Comparison of ENCODE assay signal across 8 cellular contexts in genomic region chr7:114931656-114932011, GRCh38. TPM values are rescaled to one million over a fixed set of nuclear protein-coding genes. Genes with fewer than 3 reads are reported as not detected.
DNase-seq lines count a peak whose midpoint lies in the region; ATAC-seq and TF ChIP-seq lines count a peak whose summit lies in the region.

No MANE protein-coding gene starts in this region.

- TF ChIP-seq CTCF in nephron progenitor cell (IDR thresholded peaks at IDR 0.05) (no peak), glutamatergic neuron (IDR thresholded peaks at IDR 0.05; ENCODE audit: partially characterized antibody, unreplicated experiment) (no peak)

- ATAC-seq in HG03064 (IDR thresholded peaks at IDR 0.05; ENCODE audit: low read depth, unreplicated experiment), result peak; percentile 71
- peak; percentile 93 for ATAC-seq in stimulated activated naive CD8-positive, alpha-beta T cell treated with anti-CD3 and anti-CD28 coated beads, Interleukin-15, amount 100 ng/mL, for 72 hours

- peak; percentile 46 for DNase-seq in activated T-cell treated with anti-CD3 and anti-CD28 coated beads for 24 hours (ENCODE audit: low read depth)
- DNase-seq in activated T-cell treated with anti-CD3 and anti-CD28 coated beads, Interleukin-2, amount 50 U/mL, for 1 hour, result no peak
- peak; percentile 38 to 47 for DNase-seq in activated T-cell treated with anti-CD3 and anti-CD28 coated beads, Interleukin-2, amount 50 U/mL, for 48 hours
- DNase-seq in stimulated activated naive CD8-positive, alpha-beta T cell treated with anti-CD3 and anti-CD28 coated beads, Interleukin-15, amount 100 ng/mL, for 72 hours, result peak; percentile 47 to 50
- DNase-seq in nephron progenitor cell, result no peak
- no peak for DNase-seq in NCI-H1930 (lab: John Stamatoyannopoulos, UW)
- no peak for DNase-seq in glutamatergic neuron

- H3K4me1 Mint-ChIP-seq in stimulated activated naive CD8-positive, alpha-beta T cell treated with anti-CD3 and anti-CD28 coated beads, Interleukin-15, amount 100 ng/mL, for 72 hours, result peaks cover 61% of the 10 kb centered on the region
- H3K4me1 Mint-ChIP-seq in nephron progenitor cell (no peaks in the 10 kb centered on the region), glutamatergic neuron (ENCODE audit: low read depth, unreplicated experiment) (no peaks in the 10 kb centered on the region)

- H3K36me3 Mint-ChIP-seq in nephron progenitor cell (ENCODE audit: low read depth) (peaks cover 3% of the 10 kb centered on the region), glutamatergic neuron (ENCODE audit: unreplicated experiment) (no peaks in the 10 kb centered on the region)

- no peaks in the 10 kb centered on the region for H3K9me3 Mint-ChIP-seq in stimulated activated naive CD8-positive, alpha-beta T cell treated with anti-CD3 and anti-CD28 coated beads, Interleukin-15, amount 100 ng/mL, for 72 hours
- H3K9me3 Mint-ChIP-seq in nephron progenitor cell, result no peaks in the 10 kb centered on the region
- no peaks in the 10 kb centered on the region for H3K9me3 Mint-ChIP-seq in glutamatergic neuron (ENCODE audit: unreplicated experiment)

- H3K27me3 Mint-ChIP-seq in stimulated activated naive CD8-positive, alpha-beta T cell treated with anti-CD3 and anti-CD28 coated beads, Interleukin-15, amount 100 ng/mL, for 72 hours, result no peaks in the 10 kb centered on the region
- no peaks in the 10 kb centered on the region for H3K27me3 Mint-ChIP-seq in nephron progenitor cell (ENCODE audit: low read depth, poor library complexity)
- no peaks in the 10 kb centered on the region for H3K27me3 Mint-ChIP-seq in glutamatergic neuron (ENCODE audit: unreplicated experiment)

- peak overlapping the region; percentile 90 to 97 for H3K27ac Mint-ChIP-seq in stimulated activated naive CD8-positive, alpha-beta T cell treated with anti-CD3 and anti-CD28 coated beads, Interleukin-15, amount 100 ng/mL, for 72 hours
- H3K27ac Mint-ChIP-seq in nephron progenitor cell (no peak overlapping the region), glutamatergic neuron (ENCODE audit: unreplicated experiment) (no peak overlapping the region)

- peak overlapping the region in 1 of 2 donors; percentile 72 for H3K4me3 Mint-ChIP-seq in stimulated activated naive CD8-positive, alpha-beta T cell treated with anti-CD3 and anti-CD28 coated beads, Interleukin-15, amount 100 ng/mL, for 72 hours
- H3K4me3 Mint-ChIP-seq in nephron progenitor cell (no peak overlapping the region), glutamatergic neuron (ENCODE audit: unreplicated experiment) (no peak overlapping the region)

RNA-seq across cellular contexts. Expression of gene MDFIC, which starts 9.7 kb away (rescaled TPM):
- 0.10 TPM for total RNA-seq in glutamatergic neuron (ENCODE audit: unreplicated experiment)

Comparison
In these comparisons a context has a peak if more than half of its experiments do, and no peak if none do; other contexts are left out.
1. DNase-seq: peak in activated T-cell treated with anti-CD3 and anti-CD28 coated beads for 24 hours (single experiment), activated T-cell treated with anti-CD3 and anti-CD28 coated beads, Interleukin-2, amount 50 U/mL, for 48 hours (2 of 2) and stimulated activated naive CD8-positive, alpha-beta T cell treated with anti-CD3 and anti-CD28 coated beads, Interleukin-15, amount 100 ng/mL, for 72 hours (2 of 2); none in activated T-cell treated with anti-CD3 and anti-CD28 coated beads, Interleukin-2, amount 50 U/mL, for 1 hour (single experiment), nephron progenitor cell (single experiment), NCI-H1930 (0 of 2) and glutamatergic neuron (single experiment).
2. H3K27ac Mint-ChIP-seq: peak in stimulated activated naive CD8-positive, alpha-beta T cell treated with anti-CD3 and anti-CD28 coated beads, Interleukin-15, amount 100 ng/mL, for 72 hours (2 of 2); none in nephron progenitor cell (single experiment) and glutamatergic neuron (single experiment).